In the genomic region with DNA sequence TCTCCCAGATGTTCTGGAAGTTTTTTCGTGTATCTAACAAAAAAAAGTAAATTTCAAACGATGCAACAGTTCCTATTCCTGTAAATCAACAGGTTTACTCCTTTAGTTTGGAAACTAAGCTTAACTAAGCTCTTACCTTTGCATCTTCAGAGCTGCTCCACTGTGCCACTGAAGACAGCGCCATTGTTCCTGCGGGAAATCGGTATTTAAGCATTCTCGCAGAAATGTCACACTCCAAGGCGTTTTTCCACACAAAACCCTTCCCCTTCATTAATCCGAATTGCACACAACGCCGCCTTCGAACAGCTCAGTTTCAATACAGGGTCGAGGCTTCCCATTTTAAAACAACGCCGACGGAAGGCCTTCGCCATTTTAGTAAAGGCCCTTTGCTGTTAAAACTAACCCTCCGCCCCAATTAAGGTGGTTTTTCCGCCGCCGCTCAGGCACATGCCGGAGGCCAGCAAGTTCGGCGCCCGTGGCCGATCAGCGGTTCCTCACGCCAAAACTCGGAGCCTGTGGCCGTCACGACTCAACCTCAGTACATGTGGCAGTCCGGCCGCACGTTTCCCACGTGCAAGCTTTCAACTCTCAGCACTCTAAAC, we compare ENCODE assay signal across 8 cellular contexts. TPM values are rescaled to one million over a fixed set of nuclear protein-coding genes. Genes with fewer than 3 reads are reported as not detected.
A peak's percentile ranks its signal among the peaks of the same experiment; 100 is the strongest.
DNase-seq lines count a peak whose midpoint lies in the region; ATAC-seq and TF ChIP-seq lines count a peak whose summit lies in the region.

No MANE protein-coding gene starts in this region.

- peaks cover 0 to 2% (median 0%) of the 10 kb centered on the region in 3 donors for H3K9me3 Mint-ChIP-seq in IgD-negative memory B cell

- H3K4me1 Mint-ChIP-seq in IgD-negative memory B cell = peaks cover 33 to 48% (median 42%) of the 10 kb centered on the region in 3 donors

- H3K27me3 Mint-ChIP-seq in IgD-negative memory B cell = no peaks in the 10 kb centered on the region

- H3K4me1 ChIP-seq in mammary epithelial cell (ENCODE audit: insufficient read depth, low read length) (peaks cover 22% of the 10 kb centered on the region), lower lobe of right lung (peaks cover 38% of the 10 kb centered on the region), upper lobe of left lung (peaks cover 12 to 32% (median 28%) of the 10 kb centered on the region in 4 donors)

- TF ChIP-seq EP300 in upper lobe of left lung (IDR thresholded peaks at IDR 0.05) = no peak

- H3K4me3 ChIP-seq in BJ (ENCODE audit: low read depth, low read length) (peak overlapping the region; percentile 97), mammary epithelial cell (replicated peaks in 1 of 3; ENCODE audit: insufficient read depth in 1 of 3, low read depth in 2 of 3, low read length in 3 of 3) (peak overlapping the region; percentile 73 to 92 (median 90)), lower lobe of right lung (peak overlapping the region; percentile 84), upper lobe of left lung (peak overlapping the region; percentile 58 to 91 (median 78))

- ATAC-seq in lower lobe of right lung (peak in 1 of 2 donors; percentile 47), upper lobe of left lung (ENCODE audit: low FRiP score in 2 of 2) (peak in 1 of 2 donors; percentile 40), HG03095 (IDR thresholded peaks at IDR 0.05; ENCODE audit: unreplicated experiment) (no peak), HG02763 (IDR thresholded peaks at IDR 0.05; ENCODE audit: unreplicated experiment) (no peak)

- under 1% methylated on average over 26 of the region's 34 CpGs for WGBS in mammary epithelial cell (ENCODE audit: low coverage, missing lambda C conversion rate)
- WGBS in upper lobe of left lung, 2 donors = 0% methylated on average over 33 to 34 of the region's 34 CpGs

- DNase-seq in BJ (ENCODE audit: low read depth) (no peak), mammary epithelial cell (no peak), lower lobe of right lung (no peak), upper lobe of left lung (peak in 1 of 2 donors; percentile 85)
- DNase-seq in activated CD4-positive, alpha-beta T cell treated with anti-CD3 and anti-CD28 coated beads, Interleukin-2, amount 50 U/mL, for 4 hours = no peak

- in situ Hi-C loops in mammary epithelial cell (cut with MboI; ENCODE audit: low sequenced_read_pairs in 2 of 2) = loop anchor here in 1 of 2 donors (5.0 kb wide), 1 partner anchor 36 kb away; the partner anchor contains the start of gene SYNCRIP

- peak overlapping the region; percentile 94 to 99 (median 98) for H3K27ac Mint-ChIP-seq in IgD-negative memory B cell

- TSS peak; percentile 71 for BruUV-seq in mammary epithelial cell (replicated peaks; lab: Mats Ljungman, UMichigan)

- peaks cover 2% of the 10 kb centered on the region for H3K36me3 Mint-ChIP-seq in IgD-negative memory B cell

- H3K27me3 ChIP-seq in BJ (ENCODE audit: control insufficient read depth, insufficient read depth, low read length) = no peaks in the 10 kb centered on the region
- H3K27me3 ChIP-seq in mammary epithelial cell (ENCODE audit: insufficient read depth, low read length) = no peaks in the 10 kb centered on the region
- H3K27me3 ChIP-seq in lower lobe of right lung (ENCODE audit: low read depth) = no peaks in the 10 kb centered on the region
- H3K27me3 ChIP-seq in upper lobe of left lung = no peaks in the 10 kb centered on the region

- H3K27ac ChIP-seq in mammary epithelial cell (ENCODE audit: insufficient read depth, low read depth, low read length) (peak overlapping the region; percentile 80), lower lobe of right lung (peak overlapping the region; percentile 92), upper lobe of left lung (peak overlapping the region; percentile 89 to 94 (median 90))

- TF ChIP-seq POLR2A in upper lobe of left lung (IDR thresholded peaks at IDR 0.05) = no peak

- POLR2A ChIA-PET in BJ (lab: Charles Lee) = interaction anchor here (0.6 to 3.4 kb wide), 8 partner anchors 28 to 1038 kb away, joined by 3 to 62 read pairs (median 4); partner anchors contain the start of genes SNX14 and SYNCRIP

- H3K9me3 ChIP-seq in mammary epithelial cell (replicated peaks; ENCODE audit: insufficient read depth, low read length) (no peaks in the 10 kb centered on the region), lower lobe of right lung (no peaks in the 10 kb centered on the region), upper lobe of left lung (no peaks in the 10 kb centered on the region)

- intact Hi-C loops in mammary epithelial cell (cut with micrococcal nuclease) (loop anchor here (1.0 to 10.0 kb wide), 4 partner anchors 35 to 321 kb away; partner anchors contain the start of gene SNX14), lower lobe of right lung (cut with DNase I) (no loop called here)

- peaks cover 6% of the 10 kb centered on the region for H4K20me1 ChIP-seq in mammary epithelial cell (ENCODE audit: insufficient read depth, low read length)

- TF ChIP-seq CTCF in BJ (IDR thresholded peaks at IDR 0.05; ENCODE audit: insufficient read depth, low read depth, low read length) = no peak
- TF ChIP-seq CTCF in mammary epithelial cell (conservative IDR thresholded peaks at IDR 0.05 in 1 of 2, IDR thresholded peaks at IDR 0.05 in 1 of 2; ENCODE audit: extremely low read depth in 1 of 2, insufficient read depth in 1 of 2, low read depth in 1 of 2, low read length in 2 of 2) = no peak
- TF ChIP-seq CTCF in lower lobe of right lung (IDR thresholded peaks at IDR 0.05) = no peak
- TF ChIP-seq CTCF in upper lobe of left lung (IDR thresholded peaks at IDR 0.05) = no peak

- peak overlapping the region; percentile 97 to 99 (median 98) for H3K4me3 Mint-ChIP-seq in IgD-negative memory B cell

- dilution Hi-C loops in mammary epithelial cell (cut with HindIII; ENCODE audit: low sequenced_read_pairs) = loop anchor here (5.0 kb wide), 2 partner anchors 36 to 81 kb away; partner anchors contain the start of gene SYNCRIP

- peaks cover 54% of the 10 kb centered on the region for H3K79me2 ChIP-seq in mammary epithelial cell (ENCODE audit: insufficient read depth, low read length)

- peak overlapping the region; percentile 99 for H3K9ac ChIP-seq in mammary epithelial cell (ENCODE audit: insufficient read depth, low read length)

- no peaks in the 10 kb centered on the region for H3K36me3 ChIP-seq in BJ (ENCODE audit: control insufficient read depth, insufficient read depth, low read length)
- peaks cover 28% of the 10 kb centered on the region for H3K36me3 ChIP-seq in mammary epithelial cell (ENCODE audit: insufficient read depth, low read length)
- H3K36me3 ChIP-seq in lower lobe of right lung = peaks cover 4% of the 10 kb centered on the region
- peaks cover 0 to 4% (median 0%) of the 10 kb centered on the region in 4 donors for H3K36me3 ChIP-seq in upper lobe of left lung

- no peak overlapping the region for H2AFZ ChIP-seq in mammary epithelial cell (ENCODE audit: low read depth, low read length)

- CTCF ChIA-PET in BJ (lab: Yijun Ruan, JAX) = interaction anchor here (1.1 to 2.2 kb wide), 5 partner anchors 8 to 211 kb away, joined by 3 to 7 read pairs (median 3); partner anchors contain the start of gene SYNCRIP
- CTCF ChIA-PET in mammary epithelial cell (lab: Charles Lee; ENCODE audit: low non-redundant PET) = interaction anchor here (0.6 to 0.9 kb wide), 4 partner anchors 17 to 1962 kb away, joined by 3 to 5 read pairs (median 3); no protein-coding TSS in a partner anchor

- H3K4me2 ChIP-seq in mammary epithelial cell (ENCODE audit: insufficient read depth, low read depth, low read length) = peak overlapping the region; percentile 80

RNA-seq across cellular contexts. Expression of gene SYNCRIP, which starts 35.4 kb away (rescaled TPM):
- 7.6 and 20.0 TPM in 2 replicates for polyA plus RNA-seq in BJ (2011; rRNA removed)
- 10.7 and 20.8 TPM in 2 replicates for polyA minus RNA-seq in BJ (2011; rRNA and poly(A)+ RNA removed)
- 69.4 TPM for polyA plus RNA-seq in IgD-negative memory B cell
- total RNA-seq in mammary epithelial cell = 100 to 1,000 TPM in 1 of 2 donors, 10 to 100 TPM in 1; 47.8 to 132 TPM
- 16.5 TPM for polyA plus RNA-seq in mammary epithelial cell
- polyA minus RNA-seq in mammary epithelial cell = 64.8 TPM
- total RNA-seq in lower lobe of right lung = 78.7 TPM
- 10 to 100 TPM; 30.4 to 87.8 (median 65.1) TPM for total RNA-seq in upper lobe of left lung
